ENCODE assay signal across 18 cellular contexts in genomic region chr3:65500398-65501306, GRCh38.
DNase-seq lines count a peak whose midpoint lies in the region; ATAC-seq, FAIRE-seq and TF ChIP-seq lines count a peak whose summit lies in the region.
"Had no signal": no experiment of that assay in that cellular context is flagged by ENCODE, and none has a peak within 500 bp of the region (broad histone marks: within the 10 kb centered on the region; RNA-seq: fewer than 3 reads in every experiment).

No MANE protein-coding gene starts in this region.

- BruUV-seq in K562 (replicated peaks; lab: Mats Ljungman, UMichigan) = no TSS peak

- no peaks in the 10 kb centered on the region for H3K9me2 ChIP-seq in GM23338 (ENCODE audit: insufficient read depth)

- FAIRE-seq in K562 (lab: Jason Lieb, UNC) = peak; percentile 92
- FAIRE-seq: A549, D721Med, G401.6, GM12892 had no signal

- no peak overlapping the region for H3K27ac Mint-ChIP-seq in GM23338
- no peak overlapping the region for H3K27ac Mint-ChIP-seq in CD14-positive monocyte
- H3K27ac Mint-ChIP-seq: CD4-positive, CD25-positive, alpha-beta regulatory T cell had no signal

- no peaks in the 10 kb centered on the region for H3K27me3 ChIP-seq in GM23338 (ENCODE audit: insufficient read depth)
- H3K27me3 ChIP-seq in K562 (ENCODE audit: control insufficient read depth in 2 of 2, insufficient read depth in 2 of 2, low read length in 2 of 2) = no peaks in the 10 kb centered on the region
- H3K27me3 ChIP-seq in testis = no peaks in the 10 kb centered on the region

- H3K9me3 ChIP-seq in K562 (replicated peaks; ENCODE audit: control insufficient read depth, insufficient read depth, low read depth, low read length) (no peaks in the 10 kb centered on the region), mucosa of descending colon (no peaks in the 10 kb centered on the region), testis (no peaks in the 10 kb centered on the region)
- H3K9me3 ChIP-seq: A549 had no signal

- peaks cover 8% of the 10 kb centered on the region; the same call in 1 of the 2 replicates for H4K20me1 ChIP-seq in GM23338 (replicated peaks; ENCODE audit: insufficient read depth)
- no peaks in the 10 kb centered on the region for H4K20me1 ChIP-seq in K562 (replicated peaks; ENCODE audit: control insufficient read depth, insufficient read depth, low read length)

- H2AFZ ChIP-seq in GM23338 = no peak overlapping the region
- no peak overlapping the region for H2AFZ ChIP-seq in K562 (ENCODE audit: low read depth, low read length)

- H3K4me1 ChIP-seq in GM23338 (ENCODE audit: insufficient read depth) = peaks cover 16% of the 10 kb centered on the region
- H3K4me1 ChIP-seq in K562 (replicated peaks in 1 of 2; ENCODE audit: control insufficient read depth in 2 of 2, insufficient read depth in 2 of 2, low read length in 2 of 2) = peaks cover 0 to 37% of the 10 kb centered on the region in 2 experiments; a peak in 3 of 5 replicates
- no peaks in the 10 kb centered on the region for H3K4me1 ChIP-seq in mucosa of descending colon (ENCODE audit: low read depth)
- H3K4me1 ChIP-seq in testis = no peaks in the 10 kb centered on the region
- H3K4me1 ChIP-seq: A549 had no signal

- H3K4me1 Mint-ChIP-seq in GM23338 (peaks cover 34% of the 10 kb centered on the region), CD14-positive monocyte (no peaks in the 10 kb centered on the region)
- H3K4me1 Mint-ChIP-seq: CD4-positive, CD25-positive, alpha-beta regulatory T cell had no signal

- TF ChIP-seq RAD21 in K562 (CRISPR knock-in tag; conservative IDR thresholded peaks at IDR 0.05 in 1 of 2, IDR thresholded peaks at IDR 0.05 in 1 of 2) = no peak

- 3% methylated on average over 6 of the region's 6 CpGs for WGBS in K562 (ENCODE audit: insufficient coverage, low coverage, missing lambda C conversion rate)
- WGBS in testis, 2 donors = 92% methylated on average over 6 of the region's 6 CpGs

- H3K4me3 ChIP-seq in GM23338 (no peak overlapping the region), K562 (no peak overlapping the region), mucosa of descending colon (no peak overlapping the region), testis (no peak overlapping the region)
- H3K4me3 ChIP-seq: A549 had no signal

- peak overlapping the region; percentile 46; the same call in 1 of the 2 replicates for H3K27ac ChIP-seq in GM23338 (ENCODE audit: low read depth)
- peak overlapping the region; percentile 73 for H3K27ac ChIP-seq in K562 (ENCODE audit: extremely low read depth, low read depth, low read length)
- H3K27ac ChIP-seq in testis = no peak overlapping the region
- H3K27ac ChIP-seq: A549 had no signal

- no peaks in the 10 kb centered on the region for H3F3A ChIP-seq in GM23338 (replicated peaks; ENCODE audit: low read depth)

- ATAC-seq in GM23338 = no peak
- ATAC-seq in K562 = peak; percentile 82
- no peak for ATAC-seq in mucosa of descending colon
- ATAC-seq: A549 had no signal

- H3K4me2 ChIP-seq in GM23338 (no peak overlapping the region), K562 (ENCODE audit: insufficient read depth, low read length) (peak overlapping the region; percentile 1; the same call in 1 of the 2 replicates)
- H3K4me2 ChIP-seq: A549 had no signal

- TF ChIP-seq EP300 in K562 (IDR thresholded peaks at IDR 0.05; ENCODE audit: low read length) = peak; percentile 91

- H3K27me3 Mint-ChIP-seq in GM23338 (ENCODE audit: insufficient read depth, low read depth, poor library complexity) = peaks cover 3% of the 10 kb centered on the region
- no peaks in the 10 kb centered on the region for H3K27me3 Mint-ChIP-seq in CD14-positive monocyte (ENCODE audit: low read depth in 3 of 3)
- H3K27me3 Mint-ChIP-seq: CD4-positive, CD25-positive, alpha-beta regulatory T cell had no signal

- no peaks in the 10 kb centered on the region for H3K36me3 Mint-ChIP-seq in GM23338 (ENCODE audit: low read depth)
- no peaks in the 10 kb centered on the region for H3K36me3 Mint-ChIP-seq in CD14-positive monocyte
- H3K36me3 Mint-ChIP-seq: CD4-positive, CD25-positive, alpha-beta regulatory T cell had no signal

- intact Hi-C loops in K562 (cut with micrococcal nuclease) (loop anchor here (2.0 to 10.0 kb wide), 3 partner anchors 32 to 90 kb away; no protein-coding TSS in a partner anchor), mucosa of descending colon (cut with DNase I, micrococcal nuclease) (no loop called here), testis (cut with DNase I; ENCODE audit: low total_unique reads) (no loop called here), CD14-positive monocyte (cut with micrococcal nuclease) (no loop called here)

- TF ChIP-seq POLR2A in K562 (conservative IDR thresholded peaks at IDR 0.05) (no peak), testis (IDR thresholded peaks at IDR 0.05) (no peak)

- H3K9me3 Mint-ChIP-seq in GM23338 (no peaks in the 10 kb centered on the region), CD14-positive monocyte (peaks cover 0 to 14% (median 1%) of the 10 kb centered on the region in 7 donors)

- H3K9me1 ChIP-seq in K562 (ENCODE audit: control insufficient read depth, insufficient read depth, low read length) = no peaks in the 10 kb centered on the region

- CTCF ChIA-PET in K562 (lab: Yijun Ruan, JAX; ENCODE audit: low intra/inter-chr PET ratio) = no interaction called here

- POLR2A ChIA-PET in K562 (lab: Yijun Ruan, JAX) = interaction anchor here (0.5 to 0.9 kb wide), 3 partner anchors 32 to 388 kb away, joined by 3 to 4 read pairs (median 3); no protein-coding TSS in a partner anchor

- H3K4me3 Mint-ChIP-seq in GM23338 = no peak overlapping the region
- H3K4me3 Mint-ChIP-seq in CD14-positive monocyte = no peak overlapping the region
- H3K4me3 Mint-ChIP-seq: CD4-positive, CD25-positive, alpha-beta regulatory T cell had no signal

- DNase-seq in GM23338 (ENCODE audit: low spot score) (no peak), OCI-M1 (lab: John Stamatoyannopoulos, UW) (peak; percentile 90), K562 (ENCODE audit: extremely low read depth in 1 of 4, low spot score in 3 of 4) (peak; percentile 56 to 86 (median 67)), left kidney (ENCODE audit: low read depth, low spot score) (peak; percentile 61), mucosa of descending colon (no peak), NCI-H82 treated with DMSO at 0.1 percent for 48 hours (lab: John Stamatoyannopoulos, UW; ENCODE audit: unreplicated experiment) (no peak), testis (no peak), CD14-positive monocyte (ENCODE audit: low spot score) (no peak)
- DNase-seq: CD4-positive, CD25-positive, alpha-beta regulatory T cell; DMS79 treated with DMSO at 0.1 percent for 48 hours; HCEC 1CT; NCI-H1048; NCI-H345; NCI-H748 treated with DMSO at 0.1 percent for 48 hours had no signal

- H3K36me3 ChIP-seq in GM23338 (ENCODE audit: insufficient read depth) (no peaks in the 10 kb centered on the region), K562 (ENCODE audit: control insufficient read depth, insufficient read depth, low read length) (peaks cover 10% of the 10 kb centered on the region; the same call in 2 of the 3 replicates), mucosa of descending colon (ENCODE audit: low read depth) (no peaks in the 10 kb centered on the region), testis (ENCODE audit: low read depth, missing control alignments) (no peaks in the 10 kb centered on the region)

- in situ Hi-C loops in K562 (cut with MboI) = no loop called here

- H3K79me2 ChIP-seq in GM23338 (replicated peaks; ENCODE audit: insufficient read depth) = peaks cover 90% of the 10 kb centered on the region
- peaks cover 79% of the 10 kb centered on the region for H3K79me2 ChIP-seq in K562 (ENCODE audit: control insufficient read depth, insufficient read depth, low read length)

- TF ChIP-seq CTCF in GM23338 (conservative IDR thresholded peaks at IDR 0.05; ENCODE audit: low read depth in 2 of 2) = no peak
- no peak for TF ChIP-seq CTCF in K562 (IDR thresholded peaks at IDR 0.05 in 2 of 3, conservative IDR thresholded peaks at IDR 0.05 in 1 of 3; ENCODE audit: insufficient read depth in 2 of 3, low read depth in 1 of 3, low read length in 3 of 3)
- no peak for TF ChIP-seq CTCF in mucosa of descending colon (IDR thresholded peaks at IDR 0.05)
- TF ChIP-seq CTCF in testis (IDR thresholded peaks at IDR 0.05) = no peak
- no peak for TF ChIP-seq CTCF in CD14-positive monocyte (IDR thresholded peaks at IDR 0.05)

- H3K9ac ChIP-seq in K562 (ENCODE audit: insufficient read depth in 1 of 2, low read depth in 2 of 2, low read length in 2 of 2) = no peak overlapping the region

TF ChIP-seq in GM23338, 12 proteins besides CTCF, POLR2A, EP300 and RAD21 (continues in another document):
- TF ChIP-seq JUNB (IDR thresholded peaks at IDR 0.05; ENCODE audit: unreplicated experiment) (no peak), POLR2AphosphoS5 (IDR thresholded peaks at IDR 0.05; ENCODE audit: low read depth) (no peak), CREB1 (CRISPR knock-in tag; IDR thresholded peaks at IDR 0.05; ENCODE audit: low read depth) (no peak), STAT1 (IDR thresholded peaks at IDR 0.05; ENCODE audit: unreplicated experiment) (no peak)

TF ChIP-seq in K562, 482 proteins besides CTCF, POLR2A, EP300 and RAD21 (continues in another document):
- TF ChIP-seq E2F8 (IDR thresholded peaks at IDR 0.05; ENCODE audit: low read depth, partially characterized antibody) (peak; percentile 28), SOX6 (IDR thresholded peaks at IDR 0.05) (peak; percentile 99), NBN (IDR thresholded peaks at IDR 0.05; ENCODE audit: low read depth) (peak; percentile 34; the same call in 1 of the 2 replicates), ARID2 (IDR thresholded peaks at IDR 0.05) (no peak), MAX (CRISPR knock-in tag; IDR thresholded peaks at IDR 0.05) (no peak)

Comparison
In these comparisons a context has a peak if more than half of its experiments do, and no peak if none do; other contexts are left out.
1. DNase-seq: peak in OCI-M1 (single experiment), K562 (4 of 4) and left kidney (single experiment); none in GM23338 (single experiment), mucosa of descending colon (0 of 3), NCI-H82 treated with DMSO at 0.1 percent for 48 hours (single experiment), testis (single experiment) and CD14-positive monocyte (single experiment).
2. H3K27ac ChIP-seq: peak in GM23338 (single experiment) and K562 (single experiment); none in testis (0 of 2).